In the genomic region with DNA sequence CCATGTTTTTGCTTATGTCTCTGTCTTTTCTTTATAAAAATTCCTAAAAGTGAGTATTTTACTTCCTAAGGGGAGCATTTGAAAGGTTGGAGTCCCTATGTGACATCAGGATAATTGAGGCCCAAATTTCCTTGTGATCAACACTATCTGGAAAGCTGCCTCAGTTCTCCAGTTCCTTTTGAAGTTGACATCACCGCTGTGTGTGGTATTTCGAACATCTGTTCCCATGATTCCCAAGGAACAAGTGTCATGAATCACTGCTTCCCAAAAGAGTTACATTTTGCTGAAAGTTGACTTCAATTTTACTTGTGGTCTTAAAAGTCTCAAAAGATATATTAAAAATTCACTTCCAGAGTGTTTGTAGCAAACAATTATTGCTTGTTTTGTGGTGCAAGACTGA, we compare ENCODE assay signal across 29 cellular contexts.
"Had no signal": no experiment of that assay in that cellular context is flagged by ENCODE, and none has a peak within 500 bp of the region (broad histone marks: within the 10 kb centered on the region; RNA-seq: fewer than 3 reads in every experiment).

No MANE protein-coding gene starts in this region.

- H3K4me1 ChIP-seq: esophagus squamous epithelium, foreskin keratinocyte, gastroesophageal sphincter, heart right ventricle had no signal

- H3K4me3 ChIP-seq: coronary artery, dorsolateral prefrontal cortex, esophagus squamous epithelium, gastroesophageal sphincter, heart right ventricle had no signal

- H3K36me3 ChIP-seq: brain microvascular endothelial cell, esophagus squamous epithelium, gastroesophageal sphincter, heart right ventricle, WERI-Rb-1 had no signal

- FAIRE-seq: astrocyte, bronchial epithelial cell, endothelial cell of umbilical vein had no signal

- H3K27ac ChIP-seq: brain microvascular endothelial cell, coronary artery, epithelial cell of prostate, esophagus squamous epithelium, foreskin keratinocyte, gastroesophageal sphincter, heart right ventricle, WERI-Rb-1 had no signal

- ATAC-seq: activated CD4-positive, alpha-beta T cell treated with anti-CD3 and anti-CD28 coated beads for 36 hours; activated CD4-positive, CD25-positive, alpha-beta regulatory T cell treated with anti-CD3 and anti-CD28 coated beads, Interleukin-2, amount 50 U/mL, for 24 hours; activated T-cell treated with anti-CD3 and anti-CD28 coated beads, Interleukin-2, amount 50 U/mL, for 4 hours; activated T-helper 17 cell treated with anti-CD3 and anti-CD28 coated beads, Interleukin-2, amount 50 U/mL, for 72 hours; effector memory CD8-positive, alpha-beta T cell; foreskin keratinocyte; gastroesophageal sphincter; heart right ventricle; T-helper 17 cell had no signal

- H3K27me3 ChIP-seq: brain microvascular endothelial cell, dorsolateral prefrontal cortex, esophagus squamous epithelium, foreskin keratinocyte, gastroesophageal sphincter, heart right ventricle had no signal

- DNase-seq: activated B cell treated with CpG ODN at 0.5 μM for 24 hours; activated CD4-positive, alpha-beta memory T cell treated with anti-CD3 and anti-CD28 coated beads, Interleukin-2, amount 10 ng/mL, durations not matched to agents 7 days and 5 days; activated CD4-positive, alpha-beta T cell treated with anti-CD3 and anti-CD28 coated beads for 36 hours; activated CD4-positive, alpha-beta T cell treated with anti-CD3 and anti-CD28 coated beads, Interleukin-2, amount 10 ng/mL, durations not matched to agents 24 days and 14 days; activated effector memory CD4-positive, alpha-beta T cell treated with Interleukin-2 at 50 U/mL for 16 hours; activated gamma-delta T cell treated with Interleukin-2 at 50 U/mL for 16 hours; activated naive CD4-positive, alpha-beta T cell treated with anti-CD3 and anti-CD28 coated beads, Interleukin-2, amount 50 U/mL, for 16 hours; activated naive CD4-positive, alpha-beta T cell treated with Interleukin-2 at 50 U/mL for 16 hours; activated T-cell treated with anti-CD3 and anti-CD28 coated beads, Interleukin-2, amount 50 U/mL, for 4 hours; amniotic stem cell; anterior cingulate cortex; brain microvascular endothelial cell; dorsolateral prefrontal cortex; effector memory CD8-positive, alpha-beta T cell; esophagus squamous epithelium; foreskin keratinocyte; T-helper 1 cell; T-helper 17 cell; T1000; WERI-Rb-1 had no signal

- H3K9me3 ChIP-seq: esophagus squamous epithelium, gastroesophageal sphincter, heart right ventricle had no signal
